1 cellular context compared by ENCODE assay signal in the genomic region with DNA sequence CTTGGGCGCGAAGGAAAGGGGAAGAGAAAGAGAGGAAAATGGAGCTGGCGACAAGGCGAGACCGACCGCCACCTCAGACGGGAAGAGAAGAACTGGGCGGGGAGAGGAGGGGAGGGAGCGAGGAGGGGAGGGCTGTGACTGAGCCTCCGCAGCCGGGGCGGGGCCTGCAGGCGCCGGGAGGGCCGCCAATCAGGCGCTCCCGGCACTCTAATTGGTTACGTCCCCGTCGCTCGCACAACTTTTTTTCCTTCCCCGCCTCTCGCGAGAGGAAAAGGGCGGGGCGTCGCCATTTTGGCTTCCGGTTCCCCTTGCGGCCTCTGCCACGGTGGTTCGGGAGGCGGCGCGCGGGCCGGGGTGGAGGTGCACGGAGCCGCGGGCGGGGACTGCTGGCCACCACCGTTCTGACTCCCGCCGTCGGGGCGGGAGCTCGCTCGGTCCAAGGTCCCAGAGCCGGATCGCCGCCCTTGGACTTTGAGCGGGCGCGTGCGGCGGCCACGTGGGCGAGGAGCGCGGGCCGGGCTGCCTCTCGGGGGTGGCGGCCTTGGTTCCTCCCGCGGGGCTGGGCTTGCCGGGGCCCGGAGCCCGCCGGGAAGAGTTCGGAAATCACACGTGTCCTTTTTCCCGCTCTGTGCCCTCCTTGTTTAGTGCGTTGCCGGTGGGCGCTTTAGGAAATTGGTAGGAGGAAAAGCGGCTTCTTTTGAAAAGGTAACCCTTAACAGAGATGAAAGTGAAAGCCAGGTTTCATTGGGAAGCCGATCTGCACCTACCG.
TF ChIP-seq lines count a peak whose summit lies in the region.

Gene GDI2 (minus strand): TSS at position 94 of the 769 bp plus-strand sequence. CDS start 176 bp downstream, outside the sequence.

TF ChIP-seq in K562, 482 proteins besides CTCF, POLR2A, EP300 and RAD21 (continued from another document and continues in another):
- TF ChIP-seq TAF7 (tag; IDR thresholded peaks at IDR 0.05) = no peak; the same call in none of the 2 replicates
- TF ChIP-seq DIDO1 (tag; IDR thresholded peaks at IDR 0.05; ENCODE audit: low read depth) = no peak
- TF ChIP-seq ETS1 (conservative IDR thresholded peaks at IDR 0.05; ENCODE audit: control insufficient read depth, low read depth, low read length) = 0 out of 2 replicates have a peak, but pooled peaks have one; percentile 67
- no peak for TF ChIP-seq XRCC4 (IDR thresholded peaks at IDR 0.05; ENCODE audit: extremely low read depth, insufficient read depth, insufficient read length)
- TF ChIP-seq ZC3H8 (IDR thresholded peaks at IDR 0.05) = no peak
- no peak for TF ChIP-seq HDGF (IDR thresholded peaks at IDR 0.05)
- TF ChIP-seq SETDB1 (IDR thresholded peaks at IDR 0.05; ENCODE audit: low read length) = no peak
- peak; percentile 61 for TF ChIP-seq HNRNPLL (IDR thresholded peaks at IDR 0.05; ENCODE audit: low read depth, low read length, poor library complexity, severe bottlenecking)
- TF ChIP-seq POLR2B (IDR thresholded peaks at IDR 0.05; ENCODE audit: low read depth, partially characterized antibody) = peak; percentile 98
- TF ChIP-seq, protein P1, sequence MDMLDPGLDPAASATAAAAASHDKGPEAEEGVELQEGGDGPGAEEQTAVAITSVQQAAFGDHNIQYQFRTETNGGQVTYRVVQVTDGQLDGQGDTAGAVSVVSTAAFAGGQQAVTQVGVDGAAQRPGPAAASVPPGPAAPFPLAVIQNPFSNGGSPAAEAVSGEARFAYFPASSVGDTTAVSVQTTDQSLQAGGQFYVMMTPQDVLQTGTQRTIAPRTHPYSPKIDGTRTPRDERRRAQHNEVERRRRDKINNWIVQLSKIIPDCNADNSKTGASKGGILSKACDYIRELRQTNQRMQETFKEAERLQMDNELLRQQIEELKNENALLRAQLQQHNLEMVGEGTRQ (CRISPR knock-in tag; IDR thresholded peaks at IDR 0.05) = peak; percentile 59
- TF ChIP-seq, protein P2, sequence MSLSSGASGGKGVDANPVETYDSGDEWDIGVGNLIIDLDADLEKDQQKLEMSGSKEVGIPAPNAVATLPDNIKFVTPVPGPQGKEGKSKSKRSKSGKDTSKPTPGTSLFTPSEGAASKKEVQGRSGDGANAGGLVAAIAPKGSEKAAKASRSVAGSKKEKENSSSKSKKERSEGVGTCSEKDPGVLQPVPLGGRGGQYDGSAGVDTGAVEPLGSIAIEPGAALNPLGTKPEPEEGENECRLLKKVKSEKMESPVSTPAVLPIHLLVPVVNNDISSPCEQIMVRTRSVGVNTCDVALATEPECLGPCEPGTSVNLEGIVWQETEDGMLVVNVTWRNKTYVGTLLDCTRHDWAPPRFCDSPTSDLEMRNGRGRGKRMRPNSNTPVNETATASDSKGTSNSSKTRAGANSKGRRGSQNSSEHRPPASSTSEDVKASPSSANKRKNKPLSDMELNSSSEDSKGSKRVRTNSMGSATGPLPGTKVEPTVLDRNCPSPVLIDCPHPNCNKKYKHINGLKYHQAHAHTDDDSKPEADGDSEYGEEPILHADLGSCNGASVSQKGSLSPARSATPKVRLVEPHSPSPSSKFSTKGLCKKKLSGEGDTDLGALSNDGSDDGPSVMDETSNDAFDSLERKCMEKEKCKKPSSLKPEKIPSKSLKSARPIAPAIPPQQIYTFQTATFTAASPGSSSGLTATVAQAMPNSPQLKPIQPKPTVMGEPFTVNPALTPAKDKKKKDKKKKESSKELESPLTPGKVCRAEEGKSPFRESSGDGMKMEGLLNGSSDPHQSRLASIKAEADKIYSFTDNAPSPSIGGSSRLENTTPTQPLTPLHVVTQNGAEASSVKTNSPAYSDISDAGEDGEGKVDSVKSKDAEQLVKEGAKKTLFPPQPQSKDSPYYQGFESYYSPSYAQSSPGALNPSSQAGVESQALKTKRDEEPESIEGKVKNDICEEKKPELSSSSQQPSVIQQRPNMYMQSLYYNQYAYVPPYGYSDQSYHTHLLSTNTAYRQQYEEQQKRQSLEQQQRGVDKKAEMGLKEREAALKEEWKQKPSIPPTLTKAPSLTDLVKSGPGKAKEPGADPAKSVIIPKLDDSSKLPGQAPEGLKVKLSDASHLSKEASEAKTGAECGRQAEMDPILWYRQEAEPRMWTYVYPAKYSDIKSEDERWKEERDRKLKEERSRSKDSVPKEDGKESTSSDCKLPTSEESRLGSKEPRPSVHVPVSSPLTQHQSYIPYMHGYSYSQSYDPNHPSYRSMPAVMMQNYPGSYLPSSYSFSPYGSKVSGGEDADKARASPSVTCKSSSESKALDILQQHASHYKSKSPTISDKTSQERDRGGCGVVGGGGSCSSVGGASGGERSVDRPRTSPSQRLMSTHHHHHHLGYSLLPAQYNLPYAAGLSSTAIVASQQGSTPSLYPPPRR (CRISPR knock-in tag; IDR thresholded peaks at IDR 0.05; ENCODE audit: borderline replicate concordance) = no peak
- TF ChIP-seq FOXJ3 (CRISPR knock-in tag; IDR thresholded peaks at IDR 0.05) = no peak
- TF ChIP-seq, protein P3, sequence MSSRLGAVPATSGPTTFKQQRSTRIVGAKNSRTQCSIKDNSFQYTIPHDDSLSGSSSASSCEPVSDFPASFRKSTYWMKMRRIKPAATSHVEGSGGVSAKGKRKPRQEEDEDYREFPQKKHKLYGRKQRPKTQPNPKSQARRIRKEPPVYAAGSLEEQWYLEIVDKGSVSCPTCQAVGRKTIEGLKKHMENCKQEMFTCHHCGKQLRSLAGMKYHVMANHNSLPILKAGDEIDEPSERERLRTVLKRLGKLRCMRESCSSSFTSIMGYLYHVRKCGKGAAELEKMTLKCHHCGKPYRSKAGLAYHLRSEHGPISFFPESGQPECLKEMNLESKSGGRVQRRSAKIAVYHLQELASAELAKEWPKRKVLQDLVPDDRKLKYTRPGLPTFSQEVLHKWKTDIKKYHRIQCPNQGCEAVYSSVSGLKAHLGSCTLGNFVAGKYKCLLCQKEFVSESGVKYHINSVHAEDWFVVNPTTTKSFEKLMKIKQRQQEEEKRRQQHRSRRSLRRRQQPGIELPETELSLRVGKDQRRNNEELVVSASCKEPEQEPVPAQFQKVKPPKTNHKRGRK (tag; IDR thresholded peaks at IDR 0.05) = no peak
- TF ChIP-seq, protein P4, sequence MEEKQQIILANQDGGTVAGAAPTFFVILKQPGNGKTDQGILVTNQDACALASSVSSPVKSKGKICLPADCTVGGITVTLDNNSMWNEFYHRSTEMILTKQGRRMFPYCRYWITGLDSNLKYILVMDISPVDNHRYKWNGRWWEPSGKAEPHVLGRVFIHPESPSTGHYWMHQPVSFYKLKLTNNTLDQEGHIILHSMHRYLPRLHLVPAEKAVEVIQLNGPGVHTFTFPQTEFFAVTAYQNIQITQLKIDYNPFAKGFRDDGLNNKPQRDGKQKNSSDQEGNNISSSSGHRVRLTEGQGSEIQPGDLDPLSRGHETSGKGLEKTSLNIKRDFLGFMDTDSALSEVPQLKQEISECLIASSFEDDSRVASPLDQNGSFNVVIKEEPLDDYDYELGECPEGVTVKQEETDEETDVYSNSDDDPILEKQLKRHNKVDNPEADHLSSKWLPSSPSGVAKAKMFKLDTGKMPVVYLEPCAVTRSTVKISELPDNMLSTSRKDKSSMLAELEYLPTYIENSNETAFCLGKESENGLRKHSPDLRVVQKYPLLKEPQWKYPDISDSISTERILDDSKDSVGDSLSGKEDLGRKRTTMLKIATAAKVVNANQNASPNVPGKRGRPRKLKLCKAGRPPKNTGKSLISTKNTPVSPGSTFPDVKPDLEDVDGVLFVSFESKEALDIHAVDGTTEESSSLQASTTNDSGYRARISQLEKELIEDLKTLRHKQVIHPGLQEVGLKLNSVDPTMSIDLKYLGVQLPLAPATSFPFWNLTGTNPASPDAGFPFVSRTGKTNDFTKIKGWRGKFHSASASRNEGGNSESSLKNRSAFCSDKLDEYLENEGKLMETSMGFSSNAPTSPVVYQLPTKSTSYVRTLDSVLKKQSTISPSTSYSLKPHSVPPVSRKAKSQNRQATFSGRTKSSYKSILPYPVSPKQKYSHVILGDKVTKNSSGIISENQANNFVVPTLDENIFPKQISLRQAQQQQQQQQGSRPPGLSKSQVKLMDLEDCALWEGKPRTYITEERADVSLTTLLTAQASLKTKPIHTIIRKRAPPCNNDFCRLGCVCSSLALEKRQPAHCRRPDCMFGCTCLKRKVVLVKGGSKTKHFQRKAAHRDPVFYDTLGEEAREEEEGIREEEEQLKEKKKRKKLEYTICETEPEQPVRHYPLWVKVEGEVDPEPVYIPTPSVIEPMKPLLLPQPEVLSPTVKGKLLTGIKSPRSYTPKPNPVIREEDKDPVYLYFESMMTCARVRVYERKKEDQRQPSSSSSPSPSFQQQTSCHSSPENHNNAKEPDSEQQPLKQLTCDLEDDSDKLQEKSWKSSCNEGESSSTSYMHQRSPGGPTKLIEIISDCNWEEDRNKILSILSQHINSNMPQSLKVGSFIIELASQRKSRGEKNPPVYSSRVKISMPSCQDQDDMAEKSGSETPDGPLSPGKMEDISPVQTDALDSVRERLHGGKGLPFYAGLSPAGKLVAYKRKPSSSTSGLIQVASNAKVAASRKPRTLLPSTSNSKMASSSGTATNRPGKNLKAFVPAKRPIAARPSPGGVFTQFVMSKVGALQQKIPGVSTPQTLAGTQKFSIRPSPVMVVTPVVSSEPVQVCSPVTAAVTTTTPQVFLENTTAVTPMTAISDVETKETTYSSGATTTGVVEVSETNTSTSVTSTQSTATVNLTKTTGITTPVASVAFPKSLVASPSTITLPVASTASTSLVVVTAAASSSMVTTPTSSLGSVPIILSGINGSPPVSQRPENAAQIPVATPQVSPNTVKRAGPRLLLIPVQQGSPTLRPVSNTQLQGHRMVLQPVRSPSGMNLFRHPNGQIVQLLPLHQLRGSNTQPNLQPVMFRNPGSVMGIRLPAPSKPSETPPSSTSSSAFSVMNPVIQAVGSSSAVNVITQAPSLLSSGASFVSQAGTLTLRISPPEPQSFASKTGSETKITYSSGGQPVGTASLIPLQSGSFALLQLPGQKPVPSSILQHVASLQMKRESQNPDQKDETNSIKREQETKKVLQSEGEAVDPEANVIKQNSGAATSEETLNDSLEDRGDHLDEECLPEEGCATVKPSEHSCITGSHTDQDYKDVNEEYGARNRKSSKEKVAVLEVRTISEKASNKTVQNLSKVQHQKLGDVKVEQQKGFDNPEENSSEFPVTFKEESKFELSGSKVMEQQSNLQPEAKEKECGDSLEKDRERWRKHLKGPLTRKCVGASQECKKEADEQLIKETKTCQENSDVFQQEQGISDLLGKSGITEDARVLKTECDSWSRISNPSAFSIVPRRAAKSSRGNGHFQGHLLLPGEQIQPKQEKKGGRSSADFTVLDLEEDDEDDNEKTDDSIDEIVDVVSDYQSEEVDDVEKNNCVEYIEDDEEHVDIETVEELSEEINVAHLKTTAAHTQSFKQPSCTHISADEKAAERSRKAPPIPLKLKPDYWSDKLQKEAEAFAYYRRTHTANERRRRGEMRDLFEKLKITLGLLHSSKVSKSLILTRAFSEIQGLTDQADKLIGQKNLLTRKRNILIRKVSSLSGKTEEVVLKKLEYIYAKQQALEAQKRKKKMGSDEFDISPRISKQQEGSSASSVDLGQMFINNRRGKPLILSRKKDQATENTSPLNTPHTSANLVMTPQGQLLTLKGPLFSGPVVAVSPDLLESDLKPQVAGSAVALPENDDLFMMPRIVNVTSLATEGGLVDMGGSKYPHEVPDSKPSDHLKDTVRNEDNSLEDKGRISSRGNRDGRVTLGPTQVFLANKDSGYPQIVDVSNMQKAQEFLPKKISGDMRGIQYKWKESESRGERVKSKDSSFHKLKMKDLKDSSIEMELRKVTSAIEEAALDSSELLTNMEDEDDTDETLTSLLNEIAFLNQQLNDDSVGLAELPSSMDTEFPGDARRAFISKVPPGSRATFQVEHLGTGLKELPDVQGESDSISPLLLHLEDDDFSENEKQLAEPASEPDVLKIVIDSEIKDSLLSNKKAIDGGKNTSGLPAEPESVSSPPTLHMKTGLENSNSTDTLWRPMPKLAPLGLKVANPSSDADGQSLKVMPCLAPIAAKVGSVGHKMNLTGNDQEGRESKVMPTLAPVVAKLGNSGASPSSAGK (IDR thresholded peaks at IDR 0.05) = peak; percentile 99
- no peak for TF ChIP-seq ZNF561 (CRISPR knock-in tag; conservative IDR thresholded peaks at IDR 0.05)
- TF ChIP-seq ZNF280B (CRISPR knock-in tag; IDR thresholded peaks at IDR 0.05) = no peak
- no peak for TF ChIP-seq MCM2 (IDR thresholded peaks at IDR 0.05; ENCODE audit: low read depth)
- TF ChIP-seq MAFF (IDR thresholded peaks at IDR 0.05; ENCODE audit: low read length) = peak; percentile 35; the same call in 1 of the 2 replicates
- TF ChIP-seq ZNF707 (CRISPR knock-in tag; conservative IDR thresholded peaks at IDR 0.05) = no peak
- no peak; the same call in 1 of the 2 replicates for TF ChIP-seq CEBPG (CRISPR knock-in tag; IDR thresholded peaks at IDR 0.05)
- TF ChIP-seq CEBPG (tag; conservative IDR thresholded peaks at IDR 0.05 in 1 of 2, IDR thresholded peaks at IDR 0.05 in 1 of 2) = no peak
- TF ChIP-seq CREM (IDR thresholded peaks at IDR 0.05; ENCODE audit: low read depth) = peak; percentile 39; the same call in 1 of the 2 replicates
- 0 out of 2 replicates have a peak, but pooled peaks have one; percentile 19 for TF ChIP-seq DPF2 (IDR thresholded peaks at IDR 0.05)
- no peak for TF ChIP-seq KLF13 (tag; IDR thresholded peaks at IDR 0.05; ENCODE audit: borderline replicate concordance, low read depth)
- TF ChIP-seq, protein P5, sequence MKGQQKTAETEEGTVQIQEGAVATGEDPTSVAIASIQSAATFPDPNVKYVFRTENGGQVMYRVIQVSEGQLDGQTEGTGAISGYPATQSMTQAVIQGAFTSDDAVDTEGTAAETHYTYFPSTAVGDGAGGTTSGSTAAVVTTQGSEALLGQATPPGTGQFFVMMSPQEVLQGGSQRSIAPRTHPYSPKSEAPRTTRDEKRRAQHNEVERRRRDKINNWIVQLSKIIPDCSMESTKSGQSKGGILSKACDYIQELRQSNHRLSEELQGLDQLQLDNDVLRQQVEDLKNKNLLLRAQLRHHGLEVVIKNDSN (CRISPR knock-in tag; IDR thresholded peaks at IDR 0.05) = peak; percentile 69; the same call in 1 of the 2 replicates
- TF ChIP-seq ZNF408 (CRISPR knock-in tag; IDR thresholded peaks at IDR 0.05; ENCODE audit: low read depth) = no peak
- peak; percentile 97 for TF ChIP-seq RBM25 (IDR thresholded peaks at IDR 0.05; ENCODE audit: low read depth, low read length, severe bottlenecking)
- no peak for TF ChIP-seq MYNN (IDR thresholded peaks at IDR 0.05)
- no peak for TF ChIP-seq MYNN (CRISPR knock-in tag; IDR thresholded peaks at IDR 0.05)
- no peak for TF ChIP-seq U2AF2 (optimal IDR thresholded peaks at IDR 0.05; ENCODE audit: low read depth, low read length)
- TF ChIP-seq ETS2 (tag; IDR thresholded peaks at IDR 0.05; ENCODE audit: borderline replicate concordance, poor library complexity, severe bottlenecking) = no peak
- TF ChIP-seq ZNF57 (CRISPR knock-in tag; IDR thresholded peaks at IDR 0.05) = no peak
